In genomic region chr19:19229701-19230100, GRCh38 we compare ENCODE assay signal across 10 cellular contexts. TPM values are rescaled to one million over a fixed set of nuclear protein-coding genes. Genes with fewer than 3 reads are reported as not detected.
"Had no signal": no experiment of that assay in that cellular context is flagged by ENCODE, and none has a peak within 500 bp of the region (broad histone marks: within the 10 kb centered on the region; RNA-seq: fewer than 3 reads in every experiment).

No MANE protein-coding gene starts in this region.

- H3K27ac ChIP-seq: HL-60 had no signal

- H2AFZ ChIP-seq: GM23338 had no signal

- H3K4me3 ChIP-seq: GM23338 had no signal

- FAIRE-seq: H1, H54 had no signal

- DNase-seq: H9, HCEC 1CT, HFFc6, IMR-90, KBM-7 had no signal

- ATAC-seq: GM23338 had no signal

- H3K4me2 ChIP-seq: GM23338 had no signal

RNA-seq across cellular contexts. Expression of gene NCAN, which starts 17.9 kb away (rescaled TPM):
- total RNA-seq: HFFc6, HT1080, IMR-90 had no signal
- polyA plus RNA-seq: IMR-90 had no signal
